14 cellular contexts compared by ENCODE assay signal in the genomic region with DNA sequence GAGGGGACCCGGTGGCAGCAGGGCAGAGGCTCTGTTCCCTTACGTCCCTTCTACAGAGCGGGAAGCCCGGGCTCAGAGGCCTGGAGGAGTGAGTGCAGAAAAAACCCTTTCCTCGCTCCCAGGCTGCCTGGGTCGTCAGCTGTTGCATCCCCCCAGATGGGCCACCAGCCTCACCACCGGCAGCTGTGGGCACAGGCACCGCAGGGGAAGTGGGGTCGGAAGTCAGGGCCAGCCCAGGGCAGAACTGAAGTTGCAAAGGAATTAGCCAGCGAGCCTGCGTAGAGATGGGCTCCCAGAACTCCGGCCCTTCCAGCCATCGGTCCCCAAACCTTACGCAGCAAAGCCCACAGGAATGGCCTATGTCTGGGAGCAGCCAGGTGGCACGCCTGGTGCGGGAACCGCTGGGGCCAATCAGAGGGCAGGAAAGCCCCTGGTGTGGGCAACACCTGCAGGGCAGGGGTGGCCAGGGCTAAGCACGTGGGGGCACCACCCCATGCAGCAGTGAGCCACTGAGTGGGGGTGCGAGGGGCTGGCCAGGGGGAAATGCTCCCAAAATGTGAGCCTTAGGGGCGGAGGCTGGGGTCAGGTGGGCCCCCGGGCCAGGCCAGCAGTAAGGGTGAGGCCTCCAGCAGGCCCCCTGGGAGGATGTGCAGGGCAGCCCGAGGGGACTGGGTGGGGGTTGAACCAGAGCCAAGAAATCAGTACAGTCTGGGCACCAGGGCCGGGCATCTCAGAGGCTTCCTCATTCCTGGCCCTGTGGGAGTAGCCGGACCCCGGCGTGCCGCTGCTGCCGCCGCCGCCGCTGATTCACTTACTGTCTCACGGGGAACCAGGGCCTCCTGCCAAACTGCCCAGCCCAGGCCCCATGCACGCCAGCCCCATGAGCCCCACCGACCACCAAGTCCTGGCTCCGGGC. TPM values are rescaled to one million over a fixed set of nuclear protein-coding genes. Genes with fewer than 3 reads are reported as not detected.
DNase-seq lines count a peak whose midpoint lies in the region; ATAC-seq and TF ChIP-seq lines count a peak whose summit lies in the region.
"Had no signal": no experiment of that assay in that cellular context is flagged by ENCODE, and none has a peak within 500 bp of the region (broad histone marks: within the 10 kb centered on the region; RNA-seq: fewer than 3 reads in every experiment).

No MANE protein-coding gene starts in this region.

- WGBS in hepatocyte (ENCODE audit: low lambda C conversion rate, missing lambda C conversion rate): 90% methylated on average over 33 of the region's 35 CpGs

- H3K9me3 ChIP-seq in BE2C (no peaks in the 10 kb centered on the region), hepatocyte (ENCODE audit: low read depth) (no peaks in the 10 kb centered on the region)

- H3K4me2 ChIP-seq in hepatocyte: no peak overlapping the region

- peak overlapping the region; percentile 93 for H3K27ac ChIP-seq in VCaP
- H3K27ac ChIP-seq in hepatocyte: no peak overlapping the region

- no peak overlapping the region for H2AFZ ChIP-seq in hepatocyte

- no peak for ATAC-seq in GM21526 (IDR thresholded peaks at IDR 0.05; ENCODE audit: low FRiP score, unreplicated experiment)
- no peak for ATAC-seq in GM19397 (IDR thresholded peaks at IDR 0.05; ENCODE audit: unreplicated experiment)
- ATAC-seq: activated CD8-positive, alpha-beta T cell treated with anti-CD3 and anti-CD28 coated beads for 36 hours had no signal

- H3K4me1 ChIP-seq in BE2C (peaks cover 17% of the 10 kb centered on the region), hepatocyte (ENCODE audit: insufficient read depth) (no peaks in the 10 kb centered on the region)

- H3K36me3 ChIP-seq in BE2C (no peaks in the 10 kb centered on the region), hepatocyte (replicated peaks; ENCODE audit: insufficient read depth, low read depth) (no peaks in the 10 kb centered on the region)

- DNase-seq in BE2C (peak; percentile 56), M059J (ENCODE audit: low read depth) (peak; percentile 83), left kidney (ENCODE audit: low read depth, low spot score) (peak; percentile 46), epidermal melanocyte (ENCODE audit: insufficient read length, low spot score) (no peak), hepatocyte (ENCODE audit: low spot score) (no peak)
- DNase-seq: activated CD8-positive, alpha-beta T cell treated with anti-CD3 and anti-CD28 coated beads for 36 hours; activated gamma-delta T cell treated with Interleukin-2 at 50 U/mL for 16 hours; mesenchymal stem cell; NCI-H2171; stimulated activated CD4-positive, alpha-beta T cell treated with anti-CD3 and anti-CD28 coated beads, Interleukin-15, amount 100 ng/mL, for 24 hours had no signal

- no peaks in the 10 kb centered on the region for H3K79me2 ChIP-seq in hepatocyte

- H4K20me1 ChIP-seq in hepatocyte (ENCODE audit: insufficient read depth, poor library complexity, severe bottlenecking): no peaks in the 10 kb centered on the region

- no peak for TF ChIP-seq CTCF in BE2C (IDR thresholded peaks at IDR 0.05; ENCODE audit: low read depth, low read length)
- TF ChIP-seq CTCF in VCaP (conservative IDR thresholded peaks at IDR 0.05): no peak
- no peak for TF ChIP-seq CTCF in hepatocyte (IDR thresholded peaks at IDR 0.05; ENCODE audit: poor library complexity)

- H3K27me3 ChIP-seq in BE2C (no peaks in the 10 kb centered on the region), hepatocyte (no peaks in the 10 kb centered on the region)

- no peak overlapping the region for H3K4me3 ChIP-seq in BE2C (ENCODE audit: low read depth, low read length)
- no peak overlapping the region for H3K4me3 ChIP-seq in hepatocyte

- no peaks in the 10 kb centered on the region for H3K9me2 ChIP-seq in hepatocyte (replicated peaks; ENCODE audit: insufficient read depth)

RNA-seq across cellular contexts. Expression of gene WNT7B, which starts 58.2 kb away (rescaled TPM):
- polyA plus RNA-seq in BE2C (2012; ENCODE audit: insufficient read depth, insufficient read length, low read depth): not detected
- total RNA-seq in M059J (2014; rRNA removed; shearing (Covaris generic)): 14.2 and 26.6 TPM in 2 replicates
- 2.4 and 2.9 TPM in 2 replicates for total RNA-seq in hepatocyte
- 1.9 and 2.0 TPM in 2 replicates for polyA plus RNA-seq in hepatocyte
- total RNA-seq: activated CD8-positive, alpha-beta T cell treated with anti-CD3 and anti-CD28 coated beads for 36 hours; T-helper 2 cell treated with Interferon-gamma antibody and Interleukin-4, amounts not matched to agents 100 ng/mL and 5 ng/mL, for 36 hours had no signal

Comparison
In these comparisons a context has a peak if more than half of its experiments do, and no peak if none do; other contexts are left out.
1. DNase-seq: peak in BE2C (single experiment), M059J (single experiment) and left kidney (single experiment); none in epidermal melanocyte (single experiment) and hepatocyte (single experiment).